Comparison of ENCODE assay signal across 22 cellular contexts in the genomic region with DNA sequence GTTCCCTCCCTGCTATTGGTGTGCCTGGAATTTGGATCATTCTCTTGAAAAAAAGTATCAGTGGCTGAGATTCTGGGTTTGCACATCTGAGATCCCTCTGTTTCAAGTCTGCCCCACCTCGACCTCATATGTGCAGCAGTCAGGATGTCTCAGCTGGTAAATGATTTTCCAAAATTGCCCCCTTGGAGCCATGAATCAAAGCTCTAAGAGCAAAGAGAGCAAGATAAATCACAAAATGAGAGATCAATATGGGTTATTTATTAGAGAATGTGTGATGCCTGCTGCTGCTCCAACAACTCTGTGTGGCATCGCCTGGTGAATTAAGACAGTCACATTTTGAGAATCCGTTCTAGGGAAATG. TPM values are rescaled to one million over a fixed set of nuclear protein-coding genes. Genes with fewer than 3 reads are reported as not detected.
"Had no signal": no experiment of that assay in that cellular context is flagged by ENCODE, and none has a peak within 500 bp of the region (broad histone marks: within the 10 kb centered on the region; RNA-seq: fewer than 3 reads in every experiment).

No MANE protein-coding gene starts in this region.

- H3K27me3 ChIP-seq: cardiac muscle cell, heart right ventricle, pancreas, spleen, upper lobe of left lung, uterus had no signal

- H3K27ac ChIP-seq: cardiac muscle cell, heart right ventricle, pancreas, prostate gland, spleen, upper lobe of left lung, uterus had no signal

- H3K9me3 ChIP-seq: heart right ventricle, pancreas, prostate gland, spleen, upper lobe of left lung, uterus had no signal

- H3K4me1 ChIP-seq: heart right ventricle, pancreas, prostate gland, spleen, upper lobe of left lung, uterus had no signal

- DNase-seq: heart right ventricle; left cardiac atrium; left ventricle myocardium superior; occipital lobe; retina; spleen; stimulated activated CD4-positive, alpha-beta T cell treated with anti-CD3 and anti-CD28 coated beads, Interleukin-15, amount 100 ng/mL, for 24 hours; stimulated activated CD4-positive, alpha-beta T cell treated with anti-CD3 and anti-CD28 coated beads, Interleukin-1b, Interleukin-23, amount 100 ng/mL, for 48 hours; stimulated activated CD4-positive, alpha-beta T cell treated with anti-CD3 and anti-CD28 coated beads, Interleukin-4, amount 100 ng/mL, for 4 hours; stimulated activated naive B cell treated with anti-CD40 and anti-IgM and Interleukin-4, amounts not matched to agents 10 μg/mL and 1 μg/mL and 100 μg/mL, for 72 hours; stimulated activated naive CD8-positive, alpha-beta T cell treated with anti-CD3 and anti-CD28 coated beads, Interleukin-15, amount 100 ng/mL, for 72 hours; upper lobe of left lung; uterus had no signal

- H3K4me3 ChIP-seq: cardiac muscle cell, heart right ventricle, pancreas, prostate gland, spleen, upper lobe of left lung, uterus had no signal

- H3K36me3 ChIP-seq: cardiac muscle cell, heart right ventricle, pancreas, prostate gland, spleen, upper lobe of left lung, uterus had no signal

RNA-seq across cellular contexts. Expression of a gene that starts 8.5 kb away (rescaled TPM):
- total RNA-seq: cardiac muscle cell, frontal cortex, glomerular endothelial cell, left cardiac atrium, left ventricle myocardium superior, lung microvascular endothelial cell, mesenteric fat pad, skeletal muscle tissue had no signal
- polyA plus RNA-seq: cardiac muscle cell, esophagus had no signal
